Comparison of ENCODE assay signal across 1 cellular context in the genomic region with DNA sequence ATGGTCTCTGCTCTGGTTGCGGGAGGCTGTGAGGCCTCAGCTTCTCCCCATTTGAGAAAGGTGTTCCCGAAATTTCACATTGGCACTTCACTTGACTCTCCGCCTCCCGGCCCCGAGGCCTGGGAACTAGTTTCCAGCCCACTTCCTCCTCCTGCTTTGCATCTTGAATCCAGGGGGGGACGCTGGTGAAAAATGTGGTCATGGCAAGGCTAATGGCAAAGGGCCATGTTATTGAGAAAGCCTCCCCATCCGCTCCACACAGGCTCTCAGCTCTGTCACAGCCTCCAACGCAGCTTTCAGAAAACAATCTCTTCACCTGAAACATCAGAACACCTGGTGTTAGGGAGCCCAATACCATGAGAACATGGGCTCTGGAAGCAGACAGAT.
TF ChIP-seq lines count a peak whose summit lies in the region.

No MANE protein-coding gene starts in this region.

TF ChIP-seq in K562, 482 proteins besides CTCF, POLR2A, EP300 and RAD21:
- TF ChIP-seq RBFOX2 (IDR thresholded peaks at IDR 0.05; ENCODE audit: low read depth, low read length) (0 out of 2 replicates have a peak, but pooled peaks have one; percentile 28), CC2D1A (IDR thresholded peaks at IDR 0.05) (no peak), DNMT1 (IDR thresholded peaks at IDR 0.05) (no peak)
- TF ChIP-seq, protein P1, sequence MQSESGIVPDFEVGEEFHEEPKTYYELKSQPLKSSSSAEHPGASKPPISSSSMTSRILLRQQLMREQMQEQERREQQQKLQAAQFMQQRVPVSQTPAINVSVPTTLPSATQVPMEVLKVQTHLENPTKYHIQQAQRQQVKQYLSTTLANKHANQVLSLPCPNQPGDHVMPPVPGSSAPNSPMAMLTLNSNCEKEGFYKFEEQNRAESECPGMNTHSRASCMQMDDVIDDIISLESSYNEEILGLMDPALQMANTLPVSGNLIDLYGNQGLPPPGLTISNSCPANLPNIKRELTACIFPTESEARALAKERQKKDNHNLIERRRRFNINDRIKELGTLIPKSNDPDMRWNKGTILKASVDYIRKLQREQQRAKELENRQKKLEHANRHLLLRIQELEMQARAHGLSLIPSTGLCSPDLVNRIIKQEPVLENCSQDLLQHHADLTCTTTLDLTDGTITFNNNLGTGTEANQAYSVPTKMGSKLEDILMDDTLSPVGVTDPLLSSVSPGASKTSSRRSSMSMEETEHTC (IDR thresholded peaks at IDR 0.05) = no peak
